Comparison of ENCODE assay signal across 8 cellular contexts in genomic region chr1:117930173-117930447, GRCh38. TPM values are rescaled to one million over a fixed set of nuclear protein-coding genes. Genes with fewer than 3 reads are reported as not detected.
DNase-seq lines count a peak whose midpoint lies in the region; ATAC-seq and TF ChIP-seq lines count a peak whose summit lies in the region.

No MANE protein-coding gene starts in this region.

- H3K27ac Mint-ChIP-seq in natural killer cell = peak overlapping the region; percentile 91 to 98

- H3K36me3 Mint-ChIP-seq in natural killer cell = peaks cover 7% of the 10 kb centered on the region

- no peaks in the 10 kb centered on the region for H3K9me3 Mint-ChIP-seq in natural killer cell

- H3K9ac ChIP-seq in ES-I3 (ENCODE audit: low read depth, low read length) = peak overlapping the region; percentile 98

- no peak for TF ChIP-seq CTCF in coronary artery (IDR thresholded peaks at IDR 0.05)
- TF ChIP-seq CTCF in natural killer cell (IDR thresholded peaks at IDR 0.05) = no peak

- H3K4me3 Mint-ChIP-seq in natural killer cell = peak overlapping the region; percentile 91

- peak overlapping the region in 1 of 2 donors; percentile 74 for H3K27ac ChIP-seq in coronary artery

- intact Hi-C loops in natural killer cell (cut with micrococcal nuclease) = no loop called here

- ATAC-seq in natural killer cell = no peak
- no peak for ATAC-seq in HG03442 (IDR thresholded peaks at IDR 0.05; ENCODE audit: unreplicated experiment)
- ATAC-seq in HG02678 (IDR thresholded peaks at IDR 0.05; ENCODE audit: unreplicated experiment) = no peak

- peak overlapping the region; percentile 85 for H3K4me3 ChIP-seq in Jurkat, Clone E6-1 (ENCODE audit: low read length)
- peak overlapping the region; percentile 96 for H3K4me3 ChIP-seq in coronary artery

- peaks cover 42 to 58% of the 10 kb centered on the region in 2 donors for H3K4me1 Mint-ChIP-seq in natural killer cell

- DNase-seq in Jurkat, Clone E6-1 (ENCODE audit: low read depth, low spot score) = no peak
- DNase-seq in coronary artery (ENCODE audit: low spot score) (no peak), natural killer cell (no peak), mucosa of gallbladder (ENCODE audit: low spot score) (no peak), NCI-H128 (lab: John Stamatoyannopoulos, UW; ENCODE audit: unreplicated experiment) (no peak)

- peaks cover 4% of the 10 kb centered on the region; the same call in 1 of the 2 replicates for H3K36me3 ChIP-seq in ES-I3 (ENCODE audit: insufficient read depth, low read length)

- H3K4me1 ChIP-seq in ES-I3 (ENCODE audit: insufficient read depth, low read length) = peaks cover 5% of the 10 kb centered on the region

- H3K27me3 Mint-ChIP-seq in natural killer cell (ENCODE audit: low read depth in 2 of 2) = no peaks in the 10 kb centered on the region

- no peaks in the 10 kb centered on the region for H3K9me3 ChIP-seq in ES-I3 (ENCODE audit: control insufficient read depth, insufficient read depth, low read length)

RNA-seq across cellular contexts. Expression of gene WDR3, which starts 0.6 kb away (rescaled TPM):
- 56.1 TPM for polyA plus RNA-seq in Jurkat, Clone E6-1 (2012; ENCODE audit: insufficient read depth, insufficient read length)
- 10 to 100 TPM in 1 of 3 donors, 1 to 10 TPM in 2; 7.2 to 13.0 (median 8.3) TPM for total RNA-seq in natural killer cell
- 10.8 TPM for total RNA-seq in mucosa of gallbladder

RNA-seq across cellular contexts. Expression of gene GDAP2, which starts 0.7 kb away (rescaled TPM):
- polyA plus RNA-seq in Jurkat, Clone E6-1 (2012; ENCODE audit: insufficient read depth, insufficient read length) = 12.3 TPM
- 10 to 100 TPM; 25.4 to 34.7 (median 27.7) TPM for total RNA-seq in natural killer cell
- 30.1 TPM for total RNA-seq in mucosa of gallbladder
